Comparison of ENCODE assay signal across 8 cellular contexts in the genomic region with DNA sequence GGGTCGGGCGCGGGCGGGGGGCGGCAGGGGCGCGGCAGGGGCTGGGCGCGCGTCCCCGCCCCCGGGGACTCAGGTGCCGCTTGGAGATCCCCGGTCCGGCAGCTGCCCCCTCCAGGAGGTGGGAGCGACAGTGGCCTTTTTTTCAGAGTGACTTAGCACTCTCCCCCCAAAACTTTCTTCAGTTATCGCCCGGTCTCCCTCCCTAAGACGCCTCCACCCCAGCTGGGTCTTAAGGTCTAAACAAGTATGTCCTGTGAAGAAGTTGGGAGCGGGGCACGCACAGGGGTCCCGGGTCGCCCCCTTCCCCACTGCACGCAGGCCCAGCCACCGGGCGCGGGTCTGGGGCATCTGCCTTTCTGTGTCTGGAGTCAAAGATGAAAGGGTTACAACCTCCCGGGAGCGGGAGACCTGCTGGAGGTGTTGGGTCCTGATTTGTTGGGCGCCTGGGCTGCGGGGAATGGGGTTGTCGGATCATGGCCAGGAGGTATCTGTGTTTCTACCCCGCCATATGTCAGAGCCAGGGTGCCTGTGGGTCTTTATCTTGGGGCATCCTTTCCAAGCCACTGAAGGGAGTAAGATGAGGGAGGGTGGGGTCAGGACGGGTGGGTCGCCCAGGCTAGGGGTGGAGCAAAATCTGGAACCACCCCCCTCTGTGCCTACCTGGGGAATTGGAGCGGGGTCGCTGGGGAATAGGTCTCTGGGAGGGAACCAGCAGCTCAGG. TPM values are rescaled to one million over a fixed set of nuclear protein-coding genes. Genes with fewer than 3 reads are reported as not detected.
A peak's percentile ranks its signal among the peaks of the same experiment; 100 is the strongest.
DNase-seq lines count a peak whose midpoint lies in the region; ATAC-seq and TF ChIP-seq lines count a peak whose summit lies in the region.

No MANE protein-coding gene starts in this region.

- no peak overlapping the region for H3K9ac ChIP-seq in neural cell (ENCODE audit: low read length)

- H3K9me3 ChIP-seq in effector memory CD4-positive, alpha-beta T cell (ENCODE audit: control insufficient read depth, low read length) = no peaks in the 10 kb centered on the region
- H3K9me3 ChIP-seq in neural cell (ENCODE audit: low read length) = no peaks in the 10 kb centered on the region

- peak; percentile 59 for DNase-seq in T-helper 2 cell treated with Interferon-gamma antibody and Interleukin-4, amounts not matched to agents 5 μg/mL and 100 μg/mL, for 36 hours (ENCODE audit: low spot score)
- no peak for DNase-seq in effector memory CD4-positive, alpha-beta T cell
- DNase-seq in DMS114 treated with DMSO at 0.1 percent for 48 hours (lab: John Stamatoyannopoulos, UW; ENCODE audit: unreplicated experiment) = no peak
- DNase-seq in NCI-H1694 treated with DMSO at 0.1 percent for 48 hours (lab: John Stamatoyannopoulos, UW) = no peak

- H3K27ac Mint-ChIP-seq in T-helper 2 cell treated with Interferon-gamma antibody and Interleukin-4, amounts not matched to agents 5 μg/mL and 100 μg/mL, for 36 hours = peak overlapping the region; percentile 98

- TF ChIP-seq EP300 in neural cell (conservative IDR thresholded peaks at IDR 0.05; ENCODE audit: poor library complexity, severe bottlenecking) = no peak

- H3K9me2 ChIP-seq in neural cell (ENCODE audit: insufficient read depth, low read length) = no peaks in the 10 kb centered on the region

- H3K36me3 Mint-ChIP-seq in T-helper 2 cell treated with Interferon-gamma antibody and Interleukin-4, amounts not matched to agents 5 μg/mL and 100 μg/mL, for 36 hours (ENCODE audit: low read depth) = peaks cover 64% of the 10 kb centered on the region

- H3K4me3 ChIP-seq in effector memory CD4-positive, alpha-beta T cell (ENCODE audit: insufficient read depth, low read depth, low read length, poor library complexity, severe bottlenecking) = peak overlapping the region; percentile 79
- H3K4me3 ChIP-seq in neural cell (ENCODE audit: low read length) = peak overlapping the region; percentile 51

- no peaks in the 10 kb centered on the region for H3F3A ChIP-seq in neural cell (ENCODE audit: insufficient read depth, low read length, poor library complexity, severe bottlenecking)

- H3K4me1 Mint-ChIP-seq in T-helper 2 cell treated with Interferon-gamma antibody and Interleukin-4, amounts not matched to agents 5 μg/mL and 100 μg/mL, for 36 hours (ENCODE audit: low read depth) = peaks cover 59% of the 10 kb centered on the region

- peaks cover 4% of the 10 kb centered on the region for H3K36me3 ChIP-seq in effector memory CD4-positive, alpha-beta T cell (ENCODE audit: control insufficient read depth, insufficient read depth, low read length)
- H3K36me3 ChIP-seq in neural cell (ENCODE audit: insufficient read depth, low read length) = no peaks in the 10 kb centered on the region

- H3K27ac ChIP-seq in effector memory CD4-positive, alpha-beta T cell (ENCODE audit: insufficient read depth, low read length, poor library complexity, severe bottlenecking) = peak overlapping the region; percentile 100
- no peak overlapping the region for H3K27ac ChIP-seq in neural cell (ENCODE audit: low read length)

- H3K4me1 ChIP-seq in effector memory CD4-positive, alpha-beta T cell (ENCODE audit: control insufficient read depth, insufficient read depth, low read length, poor library complexity, severe bottlenecking) = peaks cover 59% of the 10 kb centered on the region

- no peak for TF ChIP-seq CTCF in neural cell (IDR thresholded peaks at IDR 0.05; ENCODE audit: poor library complexity, severe bottlenecking)

- peak overlapping the region; percentile 99 for H3K4me3 Mint-ChIP-seq in T-helper 2 cell treated with Interferon-gamma antibody and Interleukin-4, amounts not matched to agents 5 μg/mL and 100 μg/mL, for 36 hours

- no peaks in the 10 kb centered on the region for H3K79me2 ChIP-seq in neural cell (replicated peaks; ENCODE audit: insufficient read depth, low read length)

- peak; percentile 1 for TF ChIP-seq POLR2A in GM18526 (IDR thresholded peaks at IDR 0.05; ENCODE audit: extremely low read depth, insufficient read length)

- no peak for TF ChIP-seq RAD21 in neural cell (conservative IDR thresholded peaks at IDR 0.05)

- no peak for ATAC-seq in GM18861 (IDR thresholded peaks at IDR 0.05; ENCODE audit: unreplicated experiment)
- ATAC-seq in HG02981 (IDR thresholded peaks at IDR 0.05; ENCODE audit: unreplicated experiment) = no peak

- H3K27me3 Mint-ChIP-seq in T-helper 2 cell treated with Interferon-gamma antibody and Interleukin-4, amounts not matched to agents 5 μg/mL and 100 μg/mL, for 36 hours (ENCODE audit: low read depth) = no peaks in the 10 kb centered on the region

- H3K9me3 Mint-ChIP-seq in T-helper 2 cell treated with Interferon-gamma antibody and Interleukin-4, amounts not matched to agents 5 μg/mL and 100 μg/mL, for 36 hours = no peaks in the 10 kb centered on the region

- no peaks in the 10 kb centered on the region for H3K27me3 ChIP-seq in effector memory CD4-positive, alpha-beta T cell (replicated peaks; ENCODE audit: control insufficient read depth, insufficient read depth, low read length, poor library complexity, severe bottlenecking)
- peaks cover 42% of the 10 kb centered on the region for H3K27me3 ChIP-seq in neural cell (ENCODE audit: insufficient read depth, low read depth, low read length)

- no peaks in the 10 kb centered on the region for H4K20me1 ChIP-seq in neural cell (ENCODE audit: insufficient read depth)

- H3K4me2 ChIP-seq in neural cell (ENCODE audit: low read length) = no peak overlapping the region

- H2AFZ ChIP-seq in neural cell (ENCODE audit: low read depth, low read length) = no peak overlapping the region

TF ChIP-seq in neural cell, 6 proteins besides CTCF, POLR2A, EP300 and RAD21:
- no peak for TF ChIP-seq EZH2 (IDR thresholded peaks at IDR 0.05; ENCODE audit: borderline replicate concordance, insufficient read depth, low read length, poor library complexity, severe bottlenecking)
- no peak for TF ChIP-seq MXI1 (conservative IDR thresholded peaks at IDR 0.05; ENCODE audit: poor library complexity, severe bottlenecking)
- TF ChIP-seq TAF1 (IDR thresholded peaks at IDR 0.05; ENCODE audit: low read depth) = no peak
- no peak for TF ChIP-seq SMC3 (conservative IDR thresholded peaks at IDR 0.05; ENCODE audit: poor library complexity)
- TF ChIP-seq POLR2AphosphoS5 (IDR thresholded peaks at IDR 0.05) = no peak
- TF ChIP-seq, protein P1, sequence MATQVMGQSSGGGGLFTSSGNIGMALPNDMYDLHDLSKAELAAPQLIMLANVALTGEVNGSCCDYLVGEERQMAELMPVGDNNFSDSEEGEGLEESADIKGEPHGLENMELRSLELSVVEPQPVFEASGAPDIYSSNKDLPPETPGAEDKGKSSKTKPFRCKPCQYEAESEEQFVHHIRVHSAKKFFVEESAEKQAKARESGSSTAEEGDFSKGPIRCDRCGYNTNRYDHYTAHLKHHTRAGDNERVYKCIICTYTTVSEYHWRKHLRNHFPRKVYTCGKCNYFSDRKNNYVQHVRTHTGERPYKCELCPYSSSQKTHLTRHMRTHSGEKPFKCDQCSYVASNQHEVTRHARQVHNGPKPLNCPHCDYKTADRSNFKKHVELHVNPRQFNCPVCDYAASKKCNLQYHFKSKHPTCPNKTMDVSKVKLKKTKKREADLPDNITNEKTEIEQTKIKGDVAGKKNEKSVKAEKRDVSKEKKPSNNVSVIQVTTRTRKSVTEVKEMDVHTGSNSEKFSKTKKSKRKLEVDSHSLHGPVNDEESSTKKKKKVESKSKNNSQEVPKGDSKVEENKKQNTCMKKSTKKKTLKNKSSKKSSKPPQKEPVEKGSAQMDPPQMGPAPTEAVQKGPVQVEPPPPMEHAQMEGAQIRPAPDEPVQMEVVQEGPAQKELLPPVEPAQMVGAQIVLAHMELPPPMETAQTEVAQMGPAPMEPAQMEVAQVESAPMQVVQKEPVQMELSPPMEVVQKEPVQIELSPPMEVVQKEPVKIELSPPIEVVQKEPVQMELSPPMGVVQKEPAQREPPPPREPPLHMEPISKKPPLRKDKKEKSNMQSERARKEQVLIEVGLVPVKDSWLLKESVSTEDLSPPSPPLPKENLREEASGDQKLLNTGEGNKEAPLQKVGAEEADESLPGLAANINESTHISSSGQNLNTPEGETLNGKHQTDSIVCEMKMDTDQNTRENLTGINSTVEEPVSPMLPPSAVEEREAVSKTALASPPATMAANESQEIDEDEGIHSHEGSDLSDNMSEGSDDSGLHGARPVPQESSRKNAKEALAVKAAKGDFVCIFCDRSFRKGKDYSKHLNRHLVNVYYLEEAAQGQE (IDR thresholded peaks at IDR 0.05; ENCODE audit: borderline replicate concordance) = no peak
TF ChIP-seq in neural cell: peak in this region for 0.

RNA-seq across cellular contexts. Expression of a gene that starts 0.7 kb away (rescaled TPM):
- 3.8 and 5.6 TPM in 2 replicates for polyA plus RNA-seq in neural cell
- polyA minus RNA-seq in neural cell = 5.8 and 6.6 TPM in 2 replicates

RNA-seq across cellular contexts. Expression of a gene that starts 39.5 kb away (rescaled TPM):
- not detected in 2 replicates for polyA plus RNA-seq in neural cell
- polyA minus RNA-seq in neural cell = not detected in 2 replicates
